In the genomic region with DNA sequence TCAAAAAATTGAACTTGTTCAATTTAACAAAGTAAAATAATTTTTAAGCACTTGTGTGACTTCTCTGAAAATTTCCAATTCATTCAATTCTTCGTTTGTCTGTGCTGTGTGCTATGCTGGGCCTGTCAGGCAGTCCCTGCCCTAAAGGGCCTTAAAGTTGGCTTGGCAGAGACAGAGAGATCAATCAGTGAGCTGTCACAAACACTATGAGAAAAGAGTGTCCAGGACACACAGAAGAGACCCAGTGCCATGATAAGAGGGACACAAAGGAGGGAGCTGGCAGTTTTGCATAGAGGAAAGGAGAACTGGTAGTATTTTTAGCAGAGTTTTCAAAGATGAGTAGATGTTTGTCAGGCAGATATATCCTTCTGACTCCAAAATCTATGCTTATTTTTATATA, we compare ENCODE assay signal across 18 cellular contexts.
"Had no signal": no experiment of that assay in that cellular context is flagged by ENCODE, and none has a peak within 500 bp of the region (broad histone marks: within the 10 kb centered on the region; RNA-seq: fewer than 3 reads in every experiment).

No MANE protein-coding gene starts in this region.

- H3K36me3 ChIP-seq: neutrophil, pancreas, suprapubic skin, transverse colon, vagina had no signal

- H3K9me3 ChIP-seq: mucosa of descending colon, neutrophil, pancreas, right lobe of liver, suprapubic skin, transverse colon, vagina had no signal

- H3K4me1 ChIP-seq: pancreas, suprapubic skin, transverse colon, vagina had no signal

- H3K4me3 ChIP-seq: dorsolateral prefrontal cortex, mucosa of descending colon, pancreas, right lobe of liver, suprapubic skin, transverse colon, vagina had no signal

- ATAC-seq: mucosa of descending colon; natural killer cell treated with Interleukin-12 subunit alpha and Interleukin-12 subunit beta and Interleukin-15 and Interleukin-18, amount 100 ng/mL, for 72 hours; pancreas; right lobe of liver; stimulated activated naive B cell treated with anti-CD40 and anti-IgM and Interleukin-4, amounts not matched to agents 10 μg/mL and 1 μg/mL and 100 μg/mL, for 72 hours; stimulated activated naive CD8-positive, alpha-beta T cell treated with anti-CD3 and anti-CD28 coated beads, Interleukin-15, amount 100 ng/mL, for 72 hours had no signal

- DNase-seq: dorsolateral prefrontal cortex; effector CD4-positive, alpha-beta T cell; mesenchymal stem cell; mucosa of descending colon; naive B cell; pancreas; retina; right lobe of liver; small intestine; stimulated activated CD4-positive, alpha-beta T cell treated with anti-CD3 and anti-CD28 coated beads, Interleukin-15, amount 100 ng/mL, for 24 hours; stimulated activated CD4-positive, alpha-beta T cell treated with anti-CD3 and anti-CD28 coated beads, Interleukin-2, amount 100 ng/mL, for 48 hours; stimulated activated naive B cell treated with anti-CD40 and anti-IgM and Interleukin-4, amounts not matched to agents 10 μg/mL and 1 μg/mL and 100 μg/mL, for 72 hours; stimulated activated naive CD8-positive, alpha-beta T cell treated with anti-CD3 and anti-CD28 coated beads, Interleukin-15, amount 100 ng/mL, for 72 hours; transverse colon had no signal

- H3K27ac ChIP-seq: dorsolateral prefrontal cortex, neutrophil, pancreas, right lobe of liver, suprapubic skin, transverse colon, vagina had no signal

- H3K27me3 ChIP-seq: dorsolateral prefrontal cortex, neutrophil, pancreas, right lobe of liver, suprapubic skin, transverse colon, vagina had no signal
